Comparison of ENCODE assay signal across 20 cellular contexts in the genomic region with DNA sequence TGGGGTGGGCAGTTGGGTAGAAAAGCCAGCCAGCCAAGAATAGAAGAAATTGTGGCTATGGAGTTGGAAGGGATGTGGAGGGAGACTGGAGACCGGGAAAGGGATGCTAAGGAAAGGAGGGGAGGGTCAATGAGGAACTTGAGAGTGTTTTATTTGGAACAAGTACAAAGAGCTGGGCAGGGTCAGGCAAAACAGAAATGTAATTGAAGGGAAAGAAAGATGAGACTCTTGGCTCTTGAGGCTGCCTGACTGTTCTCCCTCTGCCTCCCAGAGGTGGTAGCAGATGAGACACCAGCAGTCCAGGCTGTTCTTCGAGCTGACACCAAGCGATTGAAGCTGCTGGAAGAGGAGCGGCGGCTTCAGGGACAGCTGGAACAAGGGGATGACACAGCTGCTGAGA. TPM values are rescaled to one million over a fixed set of nuclear protein-coding genes. Genes with fewer than 3 reads are reported as not detected.
A peak's percentile ranks its signal among the peaks of the same experiment; 100 is the strongest.
DNase-seq lines count a peak whose midpoint lies in the region; ATAC-seq, FAIRE-seq and TF ChIP-seq lines count a peak whose summit lies in the region.
"Had no signal": no experiment of that assay in that cellular context is flagged by ENCODE, and none has a peak within 500 bp of the region (broad histone marks: within the 10 kb centered on the region; RNA-seq: fewer than 3 reads in every experiment).

No MANE protein-coding gene starts in this region.

- H3K27me3 ChIP-seq in upper lobe of right lung (no peaks in the 10 kb centered on the region), heart left ventricle (no peaks in the 10 kb centered on the region)
- H3K27me3 ChIP-seq: BE2C, SJCRH30 had no signal

- H3K4me3 ChIP-seq in kidney (ENCODE audit: low read length in 2 of 2) (no peak overlapping the region), upper lobe of right lung (no peak overlapping the region), heart left ventricle (no peak overlapping the region)
- H3K4me3 ChIP-seq: SJCRH30 had no signal

- H3K4me1 Mint-ChIP-seq in activated naive CD8-positive, alpha-beta T cell treated with anti-CD3 and anti-CD28 coated beads, Interleukin-2, amount 10 ng/mL, durations not matched to agents 7 days and 5 days: peaks cover 1% of the 10 kb centered on the region
- peaks cover 1% of the 10 kb centered on the region for H3K4me1 Mint-ChIP-seq in activated naive CD8-positive, alpha-beta T cell treated with anti-CD3 and anti-CD28 coated beads, Interleukin-2, amount 50 U/mL, for 24 hours
- H3K4me1 Mint-ChIP-seq in T-helper 17 cell: peaks cover 9% of the 10 kb centered on the region
- H3K4me1 Mint-ChIP-seq: CD4-positive, CD25-positive, alpha-beta regulatory T cell had no signal

- POLR2A ChIA-PET in activated naive CD8-positive, alpha-beta T cell treated with anti-CD3 and anti-CD28 coated beads, Interleukin-2, amount 10 ng/mL, durations not matched to agents 7 days and 5 days (lab: Charles Lee): interaction anchor here (0.9 kb wide), 1 partner anchor 10 kb away, joined by 5 read pairs; no protein-coding TSS in a partner anchor

- peaks cover 44% of the 10 kb centered on the region for H3K36me3 Mint-ChIP-seq in activated naive CD8-positive, alpha-beta T cell treated with anti-CD3 and anti-CD28 coated beads, Interleukin-2, amount 10 ng/mL, durations not matched to agents 7 days and 5 days
- peaks cover 72% of the 10 kb centered on the region for H3K36me3 Mint-ChIP-seq in activated naive CD8-positive, alpha-beta T cell treated with anti-CD3 and anti-CD28 coated beads, Interleukin-2, amount 50 U/mL, for 24 hours (ENCODE audit: low read depth)
- H3K36me3 Mint-ChIP-seq in T-helper 17 cell (ENCODE audit: low read depth): peaks cover 17% of the 10 kb centered on the region

- H3K36me3 ChIP-seq in kidney (ENCODE audit: control insufficient read depth in 1 of 2, insufficient read depth in 2 of 2, low read length in 2 of 2) (peaks cover 50 to 70% of the 10 kb centered on the region in 2 donors), upper lobe of right lung (peaks cover 100% of the 10 kb centered on the region), heart left ventricle (peaks cover 5 to 100% (median 98%) of the 10 kb centered on the region in 9 donors)

- H3K9me3 ChIP-seq in T-helper 17 cell (ENCODE audit: control insufficient read depth, low read length, poor library complexity, severe bottlenecking) (no peaks in the 10 kb centered on the region), kidney (ENCODE audit: control insufficient read depth in 1 of 2, low read length in 2 of 2) (no peaks in the 10 kb centered on the region), upper lobe of right lung (no peaks in the 10 kb centered on the region), heart left ventricle (no peaks in the 10 kb centered on the region)
- H3K9me3 ChIP-seq: BE2C, SJCRH30 had no signal

- H3K27ac ChIP-seq in kidney (ENCODE audit: low read depth in 2 of 2, low read length in 2 of 2) (no peak overlapping the region), upper lobe of right lung (no peak overlapping the region), heart left ventricle (no peak overlapping the region)
- H3K27ac ChIP-seq: SJCRH30 had no signal

- DNase-seq in activated naive CD8-positive, alpha-beta T cell treated with anti-CD3 and anti-CD28 coated beads, Interleukin-2, amount 10 ng/mL, durations not matched to agents 7 days and 5 days: no peak
- no peak for DNase-seq in activated naive CD8-positive, alpha-beta T cell treated with anti-CD3 and anti-CD28 coated beads, Interleukin-2, amount 50 U/mL, for 24 hours
- DNase-seq in T-helper 17 cell (no peak), kidney (peak; percentile 17), upper lobe of right lung (peak; percentile 19), heart left ventricle (no peak)
- DNase-seq: BE2C; CD4-positive, CD25-positive, alpha-beta regulatory T cell; DMS79; MM.1S; NCI-H1092; NCI-H1436; NCI-H187 treated with DMSO at 0.1 percent for 48 hours; NCI-H2171; NCI-H345; NCI-H524; NCI-H82; SJCRH30 had no signal

- H3K27me3 Mint-ChIP-seq in activated naive CD8-positive, alpha-beta T cell treated with anti-CD3 and anti-CD28 coated beads, Interleukin-2, amount 10 ng/mL, durations not matched to agents 7 days and 5 days: no peaks in the 10 kb centered on the region
- H3K27me3 Mint-ChIP-seq in activated naive CD8-positive, alpha-beta T cell treated with anti-CD3 and anti-CD28 coated beads, Interleukin-2, amount 50 U/mL, for 24 hours: no peaks in the 10 kb centered on the region
- H3K27me3 Mint-ChIP-seq in T-helper 17 cell: no peaks in the 10 kb centered on the region
- H3K27me3 Mint-ChIP-seq: CD4-positive, CD25-positive, alpha-beta regulatory T cell had no signal

- H3K4me1 ChIP-seq in kidney (ENCODE audit: control insufficient read depth in 1 of 2, insufficient read depth in 1 of 2, low read depth in 1 of 2, low read length in 2 of 2): no peaks in the 10 kb centered on the region
- no peaks in the 10 kb centered on the region for H3K4me1 ChIP-seq in upper lobe of right lung
- no peaks in the 10 kb centered on the region for H3K4me1 ChIP-seq in heart left ventricle
- H3K4me1 ChIP-seq: BE2C, SJCRH30 had no signal

- no peak for ATAC-seq in activated naive CD8-positive, alpha-beta T cell treated with anti-CD3 and anti-CD28 coated beads, Interleukin-2, amount 10 ng/mL, durations not matched to agents 7 days and 5 days (ENCODE audit: low read depth)
- no peak for ATAC-seq in activated naive CD8-positive, alpha-beta T cell treated with anti-CD3 and anti-CD28 coated beads, Interleukin-2, amount 50 U/mL, for 24 hours
- ATAC-seq in T-helper 17 cell: no peak
- no peak for ATAC-seq in upper lobe of right lung
- no peak for ATAC-seq in heart left ventricle
- ATAC-seq in HG02610 (IDR thresholded peaks at IDR 0.05; ENCODE audit: unreplicated experiment): no peak

- FAIRE-seq in kidney (lab: Jason Lieb, UNC): no peak
- FAIRE-seq: RCC 7860 had no signal

- TF ChIP-seq POLR2A in heart left ventricle (IDR thresholded peaks at IDR 0.05): no peak

- TF ChIP-seq CTCF in kidney (IDR thresholded peaks at IDR 0.05; ENCODE audit: borderline replicate concordance, extremely low read depth, insufficient read depth) (no peak), upper lobe of right lung (IDR thresholded peaks at IDR 0.05) (no peak), heart left ventricle (IDR thresholded peaks at IDR 0.05) (no peak)

- WGBS in heart left ventricle, 4 donors: 82 to 92% (median 89%) methylated on average over 5 of the region's 5 CpGs

- H3K9me3 Mint-ChIP-seq in activated naive CD8-positive, alpha-beta T cell treated with anti-CD3 and anti-CD28 coated beads, Interleukin-2, amount 10 ng/mL, durations not matched to agents 7 days and 5 days: no peaks in the 10 kb centered on the region
- no peaks in the 10 kb centered on the region for H3K9me3 Mint-ChIP-seq in activated naive CD8-positive, alpha-beta T cell treated with anti-CD3 and anti-CD28 coated beads, Interleukin-2, amount 50 U/mL, for 24 hours
- H3K9me3 Mint-ChIP-seq: CD4-positive, CD25-positive, alpha-beta regulatory T cell had no signal

- no peak overlapping the region for H3K9ac ChIP-seq in kidney (ENCODE audit: low read length in 2 of 2)

- no peak overlapping the region for H3K4me3 Mint-ChIP-seq in activated naive CD8-positive, alpha-beta T cell treated with anti-CD3 and anti-CD28 coated beads, Interleukin-2, amount 10 ng/mL, durations not matched to agents 7 days and 5 days
- H3K4me3 Mint-ChIP-seq in activated naive CD8-positive, alpha-beta T cell treated with anti-CD3 and anti-CD28 coated beads, Interleukin-2, amount 50 U/mL, for 24 hours: no peak overlapping the region
- H3K4me3 Mint-ChIP-seq in T-helper 17 cell: no peak overlapping the region
- H3K4me3 Mint-ChIP-seq: CD4-positive, CD25-positive, alpha-beta regulatory T cell had no signal

- intact Hi-C loops in kidney (cut with DNase I): no loop called here
- intact Hi-C loops in upper lobe of right lung (cut with DNase I): no loop called here
- intact Hi-C loops in heart left ventricle (cut with DNase I): no loop called here

- H3K27ac Mint-ChIP-seq in activated naive CD8-positive, alpha-beta T cell treated with anti-CD3 and anti-CD28 coated beads, Interleukin-2, amount 10 ng/mL, durations not matched to agents 7 days and 5 days: peak overlapping the region; percentile 55
- H3K27ac Mint-ChIP-seq in activated naive CD8-positive, alpha-beta T cell treated with anti-CD3 and anti-CD28 coated beads, Interleukin-2, amount 50 U/mL, for 24 hours: no peak overlapping the region
- peak overlapping the region; percentile 27 for H3K27ac Mint-ChIP-seq in T-helper 17 cell

RNA-seq across cellular contexts. Expression of a gene that starts 12.7 kb away (rescaled TPM):
- 10 to 100 TPM; 67.5 to 70.4 TPM for total RNA-seq in activated naive CD8-positive, alpha-beta T cell treated with anti-CD3 and anti-CD28 coated beads, Interleukin-2, amount 10 ng/mL, durations not matched to agents 7 days and 5 days
- 100 to 1,000 TPM in 1 of 2 donors, 10 to 100 TPM in 1; 97.4 to 106 TPM for total RNA-seq in T-helper 17 cell
- total RNA-seq in kidney: 47.2 TPM
- polyA plus RNA-seq in kidney (ENCODE audit: insufficient read depth, low read depth, low replicate concordance): 32.9 TPM
- total RNA-seq in upper lobe of right lung: 42.5 TPM
- total RNA-seq in heart left ventricle: 10 to 100 TPM; 35.1 to 49.0 (median 39.8) TPM
- polyA plus RNA-seq in heart left ventricle: 10 to 100 TPM; 28.0 to 76.8 TPM

RNA-seq across cellular contexts. Expression of a gene that starts 26.8 kb away (rescaled TPM):
- 10 to 100 TPM; 19.9 to 22.5 TPM for total RNA-seq in activated naive CD8-positive, alpha-beta T cell treated with anti-CD3 and anti-CD28 coated beads, Interleukin-2, amount 10 ng/mL, durations not matched to agents 7 days and 5 days
- total RNA-seq in T-helper 17 cell (10 to 100 TPM; 11.2 to 13.9 TPM), kidney (9.3 TPM), upper lobe of right lung (6.9 TPM), heart left ventricle (1 to 10 TPM; 1.9 to 4.5 (median 2.9) TPM)
- polyA plus RNA-seq in kidney (ENCODE audit: insufficient read depth, low read depth, low replicate concordance) (7.9 TPM), heart left ventricle (1 to 10 TPM; 3.4 to 3.6 TPM)

RNA-seq across cellular contexts. Expression of a gene that starts 27.6 kb away (rescaled TPM):
- total RNA-seq in activated naive CD8-positive, alpha-beta T cell treated with anti-CD3 and anti-CD28 coated beads, Interleukin-2, amount 10 ng/mL, durations not matched to agents 7 days and 5 days: 10 to 100 TPM; 84.3 to 88.6 TPM
- 100 to 1,000 TPM; 178 to 211 TPM for total RNA-seq in T-helper 17 cell
- total RNA-seq in kidney: 70.4 TPM
- polyA plus RNA-seq in kidney (ENCODE audit: insufficient read depth, low read depth, low replicate concordance): 64.9 TPM
- 54.8 TPM for total RNA-seq in upper lobe of right lung
- total RNA-seq in heart left ventricle: 10 to 100 TPM in 8 of 9 donors, 1 to 10 TPM in 1; 9.1 to 32.4 (median 17.4) TPM
- 10 to 100 TPM; 17.7 to 33.5 TPM for polyA plus RNA-seq in heart left ventricle

RNA-seq across cellular contexts. Expression of a gene that starts 33.1 kb away (rescaled TPM):
- 100 to 1,000 TPM; 140 to 151 TPM for total RNA-seq in activated naive CD8-positive, alpha-beta T cell treated with anti-CD3 and anti-CD28 coated beads, Interleukin-2, amount 10 ng/mL, durations not matched to agents 7 days and 5 days
- total RNA-seq in T-helper 17 cell (100 to 1,000 TPM; 114 to 123 TPM), kidney (65.0 TPM), upper lobe of right lung (68.3 TPM), heart left ventricle (10 to 100 TPM; 21.7 to 44.9 (median 29.9) TPM)
- polyA plus RNA-seq in kidney (ENCODE audit: insufficient read depth, low read depth, low replicate concordance) (19.7 TPM), heart left ventricle (1 to 10 TPM; 9.4 to 9.6 TPM)

RNA-seq across cellular contexts. Expression of a gene that starts 33.7 kb away (rescaled TPM):
- total RNA-seq in activated naive CD8-positive, alpha-beta T cell treated with anti-CD3 and anti-CD28 coated beads, Interleukin-2, amount 10 ng/mL, durations not matched to agents 7 days and 5 days: 10 to 100 TPM; 43.8 to 44.5 TPM
- total RNA-seq in T-helper 17 cell (10 to 100 TPM; 16.3 to 23.2 TPM), kidney (62.1 TPM), upper lobe of right lung (48.9 TPM), heart left ventricle (100 to 1,000 TPM in 6 of 9 donors, 10 to 100 TPM in 3; 84.2 to 160 (median 122) TPM)
- polyA plus RNA-seq in kidney (ENCODE audit: insufficient read depth, low read depth, low replicate concordance) (135 TPM), heart left ventricle (100 to 1,000 TPM; 102 to 219 TPM)

Comparison
In these comparisons a context has a peak if more than half of its experiments do, and no peak if none do; other contexts are left out.
1. DNase-seq: peak in kidney (single experiment) and upper lobe of right lung (single experiment); none in activated naive CD8-positive, alpha-beta T cell treated with anti-CD3 and anti-CD28 coated beads, Interleukin-2, amount 10 ng/mL, durations not matched to agents 7 days and 5 days (single experiment), activated naive CD8-positive, alpha-beta T cell treated with anti-CD3 and anti-CD28 coated beads, Interleukin-2, amount 50 U/mL, for 24 hours (single experiment), T-helper 17 cell (0 of 3) and heart left ventricle (0 of 5).